Comparison of ENCODE assay signal across 8 cellular contexts in genomic region chr22:37686002-37686982, GRCh38. TPM values are rescaled to one million over a fixed set of nuclear protein-coding genes. Genes with fewer than 3 reads are reported as not detected.
DNase-seq lines count a peak whose midpoint lies in the region; ATAC-seq and TF ChIP-seq lines count a peak whose summit lies in the region.

Gene NOL12 (plus strand): TSS chr22:37686343. CDS start chr22:37686393, 50 bp downstream.

- H3K9me3 ChIP-seq in fibroblast of lung (ENCODE audit: control insufficient read depth, insufficient read depth, low read depth, low read length), result no peaks in the 10 kb centered on the region

- peak within 1 kb of the TSS; percentile 89 for H2AFZ ChIP-seq in fibroblast of lung (ENCODE audit: low read length)

- no peak for TF ChIP-seq CTCF in fibroblast of lung (conservative IDR thresholded peaks at IDR 0.05 in 1 of 2, IDR thresholded peaks at IDR 0.05 in 1 of 2; ENCODE audit: low read depth in 1 of 2, low read length in 2 of 2)

- peaks cover 14 to 36% (median 34%) of the 10 kb centered on the region in 4 donors for H3K4me1 Mint-ChIP-seq in naive thymus-derived CD8-positive, alpha-beta T cell

- H3K36me3 ChIP-seq in fibroblast of lung (ENCODE audit: control insufficient read depth, insufficient read depth, low read length), result peaks cover 16% of the 10 kb centered on the region

- H3K9me3 Mint-ChIP-seq in naive thymus-derived CD8-positive, alpha-beta T cell, result no peaks in the 10 kb centered on the region

- DNase-seq in D341Med (ENCODE audit: low spot score), result peak; percentile 93
- DNase-seq in KBM-7, result peak; percentile 94
- peak; percentile 94 for DNase-seq in RKO (ENCODE audit: low spot score)
- DNase-seq in activated T-helper 1 cell treated with anti-CD3 and anti-CD28 coated beads, Interleukin-2, amount 50 U/mL, for 16 hours (ENCODE audit: low read depth in 1 of 2, low spot score in 1 of 2), result peak; percentile 61 to 64
- peak; percentile 89 to 91 for DNase-seq in fibroblast of lung (ENCODE audit: low read depth in 2 of 2)
- peak; percentile 55 to 86 (median 73) for DNase-seq in naive thymus-derived CD8-positive, alpha-beta T cell
- peak; percentile 56 for DNase-seq in stimulated activated naive CD4-positive, alpha-beta T cell treated with Interleukin-2 at 50 U/mL for 16 hours (lab: John Stamatoyannopoulos, UW)

- H3K9ac ChIP-seq in fibroblast of lung (ENCODE audit: insufficient read depth, low read length), result peak within 1 kb of the TSS; percentile 90

- POLR2A ChIA-PET in naive thymus-derived CD8-positive, alpha-beta T cell (lab: Charles Lee), result interaction anchor here (0.6 to 66.7 kb wide), 7 partner anchors 10 to 125 kb away, joined by 3 to 2283 read pairs (median 4); partner anchors contain the start of genes GGA1, LGALS1, PDXP and SH3BP1

- peak within 1 kb of the TSS; percentile 97 for H3K4me2 ChIP-seq in fibroblast of lung (ENCODE audit: extremely low read depth, insufficient read depth, low read length)

- ATAC-seq in GM21528 (IDR thresholded peaks at IDR 0.05; ENCODE audit: low FRiP score, unreplicated experiment), result peak; percentile 65
- peak; percentile 91 to 92 for ATAC-seq in naive thymus-derived CD8-positive, alpha-beta T cell

- peaks cover 0 to 33% (median 18%) of the 10 kb centered on the region in 3 donors for H3K36me3 Mint-ChIP-seq in naive thymus-derived CD8-positive, alpha-beta T cell

- peak within 1 kb of the TSS; percentile 86 for H3K27ac ChIP-seq in fibroblast of lung (ENCODE audit: insufficient read depth, low read length)

- peak within 1 kb of the TSS; percentile 69 to 94 (median 82) for H3K4me3 ChIP-seq in fibroblast of lung (replicated peaks in 1 of 4; ENCODE audit: control extremely low read depth in 1 of 4, insufficient read depth in 1 of 4, low read depth in 3 of 4, low read length in 4 of 4)

- H3K27ac Mint-ChIP-seq in naive thymus-derived CD8-positive, alpha-beta T cell, result peak within 1 kb of the TSS; percentile 92 to 99 (median 98)

- peak within 1 kb of the TSS; percentile 88 to 98 (median 94) for H3K4me3 Mint-ChIP-seq in naive thymus-derived CD8-positive, alpha-beta T cell

- H3K4me1 ChIP-seq in fibroblast of lung (ENCODE audit: control insufficient read depth, extremely low read depth, insufficient read depth, low read length), result peaks cover 3% of the 10 kb centered on the region

- in situ Hi-C loops in KBM-7 (cut with MboI; ENCODE audit: low pct_unique_long_range_greater_than_20kb, low sequenced_read_pairs), result no loop called here

- no peaks in the 10 kb centered on the region for H3K27me3 Mint-ChIP-seq in naive thymus-derived CD8-positive, alpha-beta T cell

- no peaks in the 10 kb centered on the region for H3K27me3 ChIP-seq in fibroblast of lung (ENCODE audit: control insufficient read depth, insufficient read depth, low read length)

- no peaks in the 10 kb centered on the region for H4K20me1 ChIP-seq in fibroblast of lung (ENCODE audit: control insufficient read depth, extremely low read depth, insufficient read depth, low read length)

- peaks cover 14% of the 10 kb centered on the region for H3K79me2 ChIP-seq in fibroblast of lung (ENCODE audit: control insufficient read depth, insufficient read depth, low read length)

RNA-seq across cellular contexts. Expression of gene NOL12, which starts in this region (rescaled TPM):
- 12.1 and 15.4 TPM in 2 replicates for total RNA-seq in fibroblast of lung
- 12.8 and 26.1 TPM in 2 replicates for polyA plus RNA-seq in fibroblast of lung
- 16.0 and 29.1 TPM in 2 replicates for polyA plus RNA-seq in fibroblast of lung (2012)
- 5.0 and 6.3 TPM in 2 replicates for polyA minus RNA-seq in fibroblast of lung (ENCODE audit: low replicate concordance)
- 10 to 100 TPM; 47.9 to 48.6 TPM for total RNA-seq in naive thymus-derived CD8-positive, alpha-beta T cell
- polyA plus RNA-seq in naive thymus-derived CD8-positive, alpha-beta T cell, result 10 to 100 TPM; 35.0 to 46.4 (median 43.8) TPM

Comparison
In these comparisons a context has a peak if more than half of its experiments do, and no peak if none do; other contexts are left out.
1. Peak in every context shown above with its lines: DNase-seq, ATAC-seq, H3K4me3 ChIP-seq and H3K27ac ChIP-seq.